ENCODE assay signal across 25 cellular contexts in genomic region chr2:213164263-213164662, GRCh38. TPM values are rescaled to one million over a fixed set of nuclear protein-coding genes. Genes with fewer than 3 reads are reported as not detected.
DNase-seq lines count a peak whose midpoint lies in the region; ATAC-seq and TF ChIP-seq lines count a peak whose summit lies in the region.
"Had no signal": no experiment of that assay in that cellular context is flagged by ENCODE, and none has a peak within 500 bp of the region (broad histone marks: within the 10 kb centered on the region; RNA-seq: fewer than 3 reads in every experiment).

No MANE protein-coding gene starts in this region.

- H3K9me3 Mint-ChIP-seq in stimulated activated memory B cell treated with anti-CD40 and anti-IgM and Interleukin-4, amounts not matched to agents 10 μg/mL and 1 μg/mL and 100 μg/mL, for 72 hours: no peaks in the 10 kb centered on the region
- H3K9me3 Mint-ChIP-seq in natural killer cell treated with Interleukin-12 subunit alpha and Interleukin-12 subunit beta and Interleukin-15 and Interleukin-18, amount 100 ng/mL, for 72 hours: no peaks in the 10 kb centered on the region
- H3K9me3 Mint-ChIP-seq: CD8-positive, alpha-beta memory T cell; H9; HFFc6 had no signal

- H3K4me3 ChIP-seq in DOHH2 (ENCODE audit: low read length): 0 out of 2 replicates have a peak overlapping the region, but pooled peaks have one; percentile 8
- H3K4me3 ChIP-seq in Loucy (ENCODE audit: low read length, poor library complexity, severe bottlenecking): no peak overlapping the region
- H3K4me3 ChIP-seq: BLaER1 treated with 17β-estradiol and CSF1 and Interleukin-3, amounts not matched to agents 10 nM and 100 nM had no signal

- H3K27me3 ChIP-seq in DOHH2 (ENCODE audit: control insufficient read depth, low read length): no peaks in the 10 kb centered on the region
- no peaks in the 10 kb centered on the region for H3K27me3 ChIP-seq in Loucy (ENCODE audit: insufficient read depth, low read length, poor library complexity, severe bottlenecking)
- H3K27me3 ChIP-seq: BLaER1 treated with 17β-estradiol and CSF1 and Interleukin-3, amounts not matched to agents 10 nM and 100 nM had no signal

- no peaks in the 10 kb centered on the region for H3K27me3 Mint-ChIP-seq in stimulated activated memory B cell treated with anti-CD40 and anti-IgM and Interleukin-4, amounts not matched to agents 10 μg/mL and 1 μg/mL and 100 μg/mL, for 72 hours
- H3K27me3 Mint-ChIP-seq in natural killer cell treated with Interleukin-12 subunit alpha and Interleukin-12 subunit beta and Interleukin-15 and Interleukin-18, amount 100 ng/mL, for 72 hours: no peaks in the 10 kb centered on the region
- H3K27me3 Mint-ChIP-seq: CD8-positive, alpha-beta memory T cell had no signal

- peak overlapping the region; percentile 47 for H3K4me2 ChIP-seq in DOHH2 (ENCODE audit: low read length)
- H3K4me2 ChIP-seq in Loucy (ENCODE audit: low read depth, low read length, poor library complexity, severe bottlenecking): no peak overlapping the region
- H3K4me2 ChIP-seq: BLaER1 treated with 17β-estradiol and CSF1 and Interleukin-3, amounts not matched to agents 10 nM and 100 nM; KMS-11 had no signal

- no peaks in the 10 kb centered on the region for H4K20me1 ChIP-seq in DOHH2 (ENCODE audit: control insufficient read depth, insufficient read depth, low read depth, low read length)
- H4K20me1 ChIP-seq in Loucy (ENCODE audit: insufficient read depth, low read length, poor library complexity, severe bottlenecking): no peaks in the 10 kb centered on the region
- H4K20me1 ChIP-seq: BLaER1 treated with 17β-estradiol and CSF1 and Interleukin-3, amounts not matched to agents 10 nM and 100 nM had no signal

- 0 out of 2 replicates have a peak overlapping the region, but pooled peaks have one; percentile 6 for H2AFZ ChIP-seq in Loucy (ENCODE audit: low read length)

- peak overlapping the region; percentile 92 for H3K27ac ChIP-seq in DOHH2 (ENCODE audit: low read depth, low read length)
- H3K27ac ChIP-seq: BLaER1 treated with 17β-estradiol and CSF1 and Interleukin-3, amounts not matched to agents 10 nM and 100 nM; HL-60; KMS-11; RWPE1 had no signal

- H3K9me2 ChIP-seq in DOHH2 (replicated peaks; ENCODE audit: control insufficient read depth, low read length) (no peaks in the 10 kb centered on the region), Loucy (replicated peaks; ENCODE audit: low read depth, low read length) (no peaks in the 10 kb centered on the region)

- H3K4me3 Mint-ChIP-seq in stimulated activated memory B cell treated with anti-CD40 and anti-IgM and Interleukin-4, amounts not matched to agents 10 μg/mL and 1 μg/mL and 100 μg/mL, for 72 hours: no peak overlapping the region
- no peak overlapping the region for H3K4me3 Mint-ChIP-seq in natural killer cell treated with Interleukin-12 subunit alpha and Interleukin-12 subunit beta and Interleukin-15 and Interleukin-18, amount 100 ng/mL, for 72 hours
- H3K4me3 Mint-ChIP-seq: CD8-positive, alpha-beta memory T cell; H9; HFFc6 had no signal

- H3F3A ChIP-seq in DOHH2 (ENCODE audit: control insufficient read depth, insufficient read depth): peaks cover 21% of the 10 kb centered on the region
- no peaks in the 10 kb centered on the region for H3F3A ChIP-seq in Loucy (ENCODE audit: low read depth)

- H3K4me1 ChIP-seq in DOHH2 (ENCODE audit: control insufficient read depth, low read length): peaks cover 49% of the 10 kb centered on the region
- peaks cover 10% of the 10 kb centered on the region for H3K4me1 ChIP-seq in Loucy (ENCODE audit: insufficient read depth, low read length, poor library complexity, severe bottlenecking)

- no peaks in the 10 kb centered on the region for H3K79me2 ChIP-seq in DOHH2 (ENCODE audit: control insufficient read depth, low read length)
- no peaks in the 10 kb centered on the region for H3K79me2 ChIP-seq in Loucy (ENCODE audit: insufficient read depth, low read length)

- H3K9me3 ChIP-seq in DOHH2 (ENCODE audit: control insufficient read depth, insufficient read depth, low read length): no peaks in the 10 kb centered on the region
- H3K9me3 ChIP-seq in Loucy (ENCODE audit: insufficient read depth, low read depth, low read length): no peaks in the 10 kb centered on the region
- H3K9me3 ChIP-seq: BLaER1 treated with 17β-estradiol and CSF1 and Interleukin-3, amounts not matched to agents 10 nM and 100 nM had no signal

- no peak for DNase-seq in left lobe of liver (ENCODE audit: low spot score)
- DNase-seq in HPDE6-E6E7 (ENCODE audit: extremely low spot score): no peak
- DNase-seq in natural killer cell treated with Interleukin-12 subunit alpha and Interleukin-12 subunit beta and Interleukin-15 and Interleukin-18, amount 100 ng/mL, for 72 hours (ENCODE audit: low spot score): no peak
- DNase-seq: ACHN; Calu3; CD8-positive, alpha-beta memory T cell; DMS153; H9; HFFc6; IMR-90; NCI-H1694; NCI-H2081; NCI-H2171 treated with DMSO at 0.1 percent for 48 hours; NCI-H446; NCI-H526; SIG-M5 had no signal

- H3K36me3 Mint-ChIP-seq in stimulated activated memory B cell treated with anti-CD40 and anti-IgM and Interleukin-4, amounts not matched to agents 10 μg/mL and 1 μg/mL and 100 μg/mL, for 72 hours: no peaks in the 10 kb centered on the region
- H3K36me3 Mint-ChIP-seq in natural killer cell treated with Interleukin-12 subunit alpha and Interleukin-12 subunit beta and Interleukin-15 and Interleukin-18, amount 100 ng/mL, for 72 hours: no peaks in the 10 kb centered on the region
- H3K36me3 Mint-ChIP-seq: CD8-positive, alpha-beta memory T cell had no signal

- no peak overlapping the region for H3K27ac Mint-ChIP-seq in stimulated activated memory B cell treated with anti-CD40 and anti-IgM and Interleukin-4, amounts not matched to agents 10 μg/mL and 1 μg/mL and 100 μg/mL, for 72 hours
- no peak overlapping the region for H3K27ac Mint-ChIP-seq in natural killer cell treated with Interleukin-12 subunit alpha and Interleukin-12 subunit beta and Interleukin-15 and Interleukin-18, amount 100 ng/mL, for 72 hours
- H3K27ac Mint-ChIP-seq: CD8-positive, alpha-beta memory T cell; H9 had no signal

- H3K36me3 ChIP-seq in DOHH2 (ENCODE audit: control insufficient read depth, low read length) (no peaks in the 10 kb centered on the region), Loucy (ENCODE audit: insufficient read depth, low read length) (no peaks in the 10 kb centered on the region)
- H3K36me3 ChIP-seq: BLaER1 treated with 17β-estradiol and CSF1 and Interleukin-3, amounts not matched to agents 10 nM and 100 nM had no signal

- H3K4me1 Mint-ChIP-seq in stimulated activated memory B cell treated with anti-CD40 and anti-IgM and Interleukin-4, amounts not matched to agents 10 μg/mL and 1 μg/mL and 100 μg/mL, for 72 hours: peaks cover 6% of the 10 kb centered on the region
- H3K4me1 Mint-ChIP-seq in natural killer cell treated with Interleukin-12 subunit alpha and Interleukin-12 subunit beta and Interleukin-15 and Interleukin-18, amount 100 ng/mL, for 72 hours (ENCODE audit: low read depth in 2 of 2): no peaks in the 10 kb centered on the region
- H3K4me1 Mint-ChIP-seq: CD8-positive, alpha-beta memory T cell had no signal

- TF ChIP-seq CTCF in DOHH2 (IDR thresholded peaks at IDR 0.05; ENCODE audit: low read depth, low read length, poor library complexity, severe bottlenecking) (no peak), Loucy (conservative IDR thresholded peaks at IDR 0.05; ENCODE audit: low read length) (no peak)

- ATAC-seq in SK-N-SH treated with all-trans-retinoic acid at 6 μM for 48 hours (no peak), left lobe of liver (peak; percentile 79), GM18909 (IDR thresholded peaks at IDR 0.05; ENCODE audit: poor library complexity, unreplicated experiment) (no peak)
- no peak for ATAC-seq in stimulated activated memory B cell treated with anti-CD40 and anti-IgM and Interleukin-4, amounts not matched to agents 10 μg/mL and 1 μg/mL and 100 μg/mL, for 72 hours
- ATAC-seq in natural killer cell treated with Interleukin-12 subunit alpha and Interleukin-12 subunit beta and Interleukin-15 and Interleukin-18, amount 100 ng/mL, for 72 hours: no peak

- H3K9ac ChIP-seq in Loucy (ENCODE audit: low read depth, low read length, poor library complexity, severe bottlenecking): no peak overlapping the region
- H3K9ac ChIP-seq: BLaER1 treated with 17β-estradiol and CSF1 and Interleukin-3, amounts not matched to agents 10 nM and 100 nM; KMS-11 had no signal

TF ChIP-seq in SK-N-SH treated with all-trans-retinoic acid at 6 μM for 48 hours, 23 proteins besides CTCF, POLR2A, EP300 and RAD21:
- TF ChIP-seq SNAI2 (CRISPR knock-in tag; IDR thresholded peaks at IDR 0.05) (no peak), RARB (CRISPR knock-in tag; IDR thresholded peaks at IDR 0.05) (no peak), ISL1 (CRISPR knock-in tag; IDR thresholded peaks at IDR 0.05) (0 out of 2 replicates have a peak, but pooled peaks have one; percentile 7)
TF ChIP-seq in SK-N-SH treated with all-trans-retinoic acid at 6 μM for 48 hours: peak in this region for 1.

RNA-seq across cellular contexts. Expression of gene IKZF2, which starts 12.9 kb away (rescaled TPM):
- 1.8 TPM for total RNA-seq in left lobe of liver
- total RNA-seq in natural killer cell treated with Interleukin-12 subunit alpha and Interleukin-12 subunit beta and Interleukin-15 and Interleukin-18, amount 100 ng/mL, for 72 hours: 10 to 100 TPM; 48.3 to 80.0 TPM

Comparison
In these comparisons a context has a peak if more than half of its experiments do, and no peak if none do; other contexts are left out.
1. RNA of gene IKZF2, which starts 12.9 kb away (total RNA-seq): 48.3 to 80.0 TPM in natural killer cell treated with Interleukin-12 subunit alpha and Interleukin-12 subunit beta and Interleukin-15 and Interleukin-18, amount 100 ng/mL, for 72 hours; 1.8 TPM in left lobe of liver (single experiment); every median in the first group is over 10 times any median in the second.